ENCODE assay signal across 27 cellular contexts in the genomic region with DNA sequence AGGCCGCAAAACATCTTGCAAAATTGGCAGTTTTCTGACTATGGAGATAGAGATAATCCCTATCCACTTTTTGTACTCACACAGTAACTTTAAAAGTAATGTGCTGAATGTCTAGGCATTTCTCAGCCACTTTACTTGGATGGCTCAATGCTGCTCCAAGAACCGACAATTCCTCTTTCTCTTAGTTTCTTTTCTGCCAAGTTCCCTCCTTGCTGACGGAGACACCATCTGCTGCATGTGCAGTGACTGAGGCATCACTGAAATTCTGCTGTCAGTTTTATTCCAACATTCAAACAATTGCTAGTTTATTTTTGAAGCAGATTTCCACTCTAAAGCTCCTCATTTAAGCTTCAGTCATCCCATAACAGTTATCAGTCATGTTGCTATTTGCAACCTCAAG.
"Had no signal": no experiment of that assay in that cellular context is flagged by ENCODE, and none has a peak within 500 bp of the region (broad histone marks: within the 10 kb centered on the region; RNA-seq: fewer than 3 reads in every experiment).

No MANE protein-coding gene starts in this region.

- H3K4me3 ChIP-seq: body of pancreas, cardiac muscle cell, hepatocyte, left ventricle myocardium inferior, right lobe of liver, upper lobe of left lung had no signal

- DNase-seq: activated CD4-positive, alpha-beta T cell treated with anti-CD3 and anti-CD28 coated beads, Interleukin-2, amount 10 ng/mL, durations not matched to agents 7 days and 5 days; activated CD4-positive, CD25-positive, alpha-beta regulatory T cell treated with anti-CD3 and anti-CD28 coated beads, Interleukin-2, amount 50 U/mL, for 72 hours; activated CD8-positive, alpha-beta memory T cell treated with anti-CD3 and anti-CD28 coated beads, Interleukin-2, amount 10 ng/mL, durations not matched to agents 7 days and 5 days; activated CD8-positive, alpha-beta T cell treated with anti-CD3 and anti-CD28 coated beads for 36 hours; activated gamma-delta T cell treated with Interleukin-2 at 50 U/mL for 16 hours; activated T-cell treated with anti-CD3 and anti-CD28 coated beads for 4 hours; body of pancreas; foreskin fibroblast; glutamatergic neuron; immature natural killer cell; kidney glomerular epithelial cell; left ventricle myocardium inferior; mammary epithelial cell; midbrain; right lobe of liver; small intestine; stimulated activated CD4-positive, alpha-beta T cell treated with anti-CD3 and anti-CD28 coated beads, Interleukin-15, amount 100 ng/mL, for 24 hours; stimulated activated CD4-positive, alpha-beta T cell treated with anti-CD3 and anti-CD28 coated beads, Interleukin-2, amount 100 ng/mL, for 48 hours; stimulated activated naive CD4-positive, alpha-beta T cell; T-helper 2 cell; upper lobe of left lung; WERI-Rb-1 had no signal

- H3K27ac ChIP-seq: body of pancreas, cardiac muscle cell, epithelial cell of prostate, hepatocyte, left ventricle myocardium inferior, neutrophil, parathyroid adenoma, right lobe of liver, upper lobe of left lung, WERI-Rb-1 had no signal

- H3K4me1 ChIP-seq: body of pancreas, right lobe of liver had no signal

- ATAC-seq: activated CD8-positive, alpha-beta memory T cell treated with anti-CD3 and anti-CD28 coated beads, Interleukin-2, amount 10 ng/mL, durations not matched to agents 7 days and 5 days; activated CD8-positive, alpha-beta T cell treated with anti-CD3 and anti-CD28 coated beads for 36 hours; body of pancreas had no signal

- H3K9me3 ChIP-seq: body of pancreas, left ventricle myocardium inferior, neutrophil, right lobe of liver, upper lobe of left lung had no signal

- H3K27me3 ChIP-seq: body of pancreas, cardiac muscle cell, hepatocyte, neutrophil, right lobe of liver, upper lobe of left lung had no signal

- H3K36me3 ChIP-seq: cardiac muscle cell, left ventricle myocardium inferior, neutrophil, right lobe of liver, upper lobe of left lung, WERI-Rb-1 had no signal
